10 cellular contexts compared by ENCODE assay signal in the genomic region with DNA sequence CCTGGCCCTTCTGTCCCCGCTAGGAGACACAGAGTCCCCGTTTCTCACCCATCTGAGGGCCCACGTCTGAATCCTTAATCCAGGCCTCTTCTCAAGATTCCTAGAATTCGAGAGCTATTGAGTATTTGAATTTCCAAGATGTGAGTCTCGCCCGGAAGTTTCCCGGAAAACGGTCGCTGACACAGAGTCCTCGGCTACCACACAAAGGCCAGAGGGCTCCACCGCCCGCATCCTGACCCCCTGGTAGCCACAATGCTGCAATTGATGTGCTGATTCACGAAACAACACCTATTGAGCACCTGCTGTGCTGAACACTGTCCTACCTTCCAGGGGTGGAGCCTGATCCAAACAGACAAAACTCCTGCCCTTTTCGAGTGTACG. TPM values are rescaled to one million over a fixed set of nuclear protein-coding genes. Genes with fewer than 3 reads are reported as not detected.
A peak's percentile ranks its signal among the peaks of the same experiment; 100 is the strongest.
DNase-seq lines count a peak whose midpoint lies in the region; TF ChIP-seq lines count a peak whose summit lies in the region.
"Had no signal": no experiment of that assay in that cellular context is flagged by ENCODE, and none has a peak within 500 bp of the region (broad histone marks: within the 10 kb centered on the region; RNA-seq: fewer than 3 reads in every experiment).

No MANE protein-coding gene starts in this region.

- intact Hi-C loops in cardiac septum (cut with DNase I) (no loop called here), colonic mucosa (cut with DNase I) (no loop called here), transverse colon (cut with DNase I; ENCODE audit: low total_unique reads) (no loop called here)

- no peak for TF ChIP-seq EP300 in transverse colon (IDR thresholded peaks at IDR 0.05; ENCODE audit: low read depth)

- peak overlapping the region; percentile 41 for H3K4me3 ChIP-seq in cardiac muscle cell
- H3K4me3 ChIP-seq in colonic mucosa, result peak overlapping the region; percentile 77
- peak overlapping the region; percentile 53 for H3K4me3 ChIP-seq in mononuclear cell (ENCODE audit: low read length)
- peak overlapping the region; percentile 38 to 68 (median 58) for H3K4me3 ChIP-seq in transverse colon
- H3K4me3 ChIP-seq: SJSA1 had no signal

- peaks cover 5% of the 10 kb centered on the region for H3K4me1 ChIP-seq in cardiac muscle cell (ENCODE audit: low read depth)
- no peaks in the 10 kb centered on the region for H3K4me1 ChIP-seq in colonic mucosa
- H3K4me1 ChIP-seq in mononuclear cell (ENCODE audit: insufficient read depth, low read length), result peaks cover 43% of the 10 kb centered on the region
- peaks cover 0 to 19% (median 15%) of the 10 kb centered on the region in 4 donors for H3K4me1 ChIP-seq in transverse colon
- H3K4me1 ChIP-seq: SJSA1 had no signal

- peak overlapping the region; percentile 65 to 83 for H3K9ac ChIP-seq in colonic mucosa (ENCODE audit: low read depth in 2 of 2, low read length in 2 of 2)

- no peak for TF ChIP-seq POLR2A in transverse colon (IDR thresholded peaks at IDR 0.05)

- H3K27me3 ChIP-seq in cardiac muscle cell, result peaks cover 67% of the 10 kb centered on the region
- no peaks in the 10 kb centered on the region for H3K27me3 ChIP-seq in colonic mucosa
- no peaks in the 10 kb centered on the region for H3K27me3 ChIP-seq in mononuclear cell (ENCODE audit: insufficient read depth, low read length)
- no peaks in the 10 kb centered on the region for H3K27me3 ChIP-seq in transverse colon

- H3K27ac ChIP-seq in cardiac muscle cell, result no peak overlapping the region
- peak overlapping the region; percentile 55 for H3K27ac ChIP-seq in colonic mucosa
- peak overlapping the region; percentile 68 to 78 (median 74) for H3K27ac ChIP-seq in transverse colon
- H3K27ac ChIP-seq: SJSA1 had no signal

- TF ChIP-seq CTCF in cardiac muscle cell (IDR thresholded peaks at IDR 0.05; ENCODE audit: low read depth, low read length), result no peak
- no peak for TF ChIP-seq CTCF in colonic mucosa (IDR thresholded peaks at IDR 0.05)
- TF ChIP-seq CTCF in transverse colon (IDR thresholded peaks at IDR 0.05), result no peak

- H3K36me3 ChIP-seq in cardiac muscle cell (no peaks in the 10 kb centered on the region), colonic mucosa (no peaks in the 10 kb centered on the region), transverse colon (no peaks in the 10 kb centered on the region)
- H3K36me3 ChIP-seq: SJSA1 had no signal

- in situ Hi-C loops in transverse colon (cut with MboI; ENCODE audit: low pct_ligation_motif_present in 1 of 4, low pct_unique_long_range_greater_than_20kb in 1 of 4, low sequenced_read_pairs in 3 of 4), result no loop called here

- 46 to 70% methylated on average over 2 to 15 of the region's 15 CpGs for WGBS in transverse colon (ENCODE audit: low coverage in 1 of 2), 2 donors

- DNase-seq in cardiac muscle cell (ENCODE audit: low read depth in 1 of 2, low spot score in 1 of 2) (no peak), cardiac septum (ENCODE audit: low spot score) (no peak), colonic mucosa (peak; percentile 30), transverse colon (peak; percentile 25), GM19238 (ENCODE audit: insufficient read length, low spot score) (no peak), OCI-M2 (lab: John Stamatoyannopoulos, UW; ENCODE audit: unreplicated experiment) (no peak), H4 (ENCODE audit: low spot score) (no peak)

- H3K9me3 ChIP-seq in cardiac muscle cell (ENCODE audit: low read depth), result no peaks in the 10 kb centered on the region
- H3K9me3 ChIP-seq in colonic mucosa, result no peaks in the 10 kb centered on the region
- H3K9me3 ChIP-seq in mononuclear cell (ENCODE audit: low read depth, low read length), result no peaks in the 10 kb centered on the region
- H3K9me3 ChIP-seq in transverse colon, result no peaks in the 10 kb centered on the region
- H3K9me3 ChIP-seq: SJSA1 had no signal

RNA-seq across cellular contexts. Expression of a gene that starts 0.7 kb away (rescaled TPM):
- total RNA-seq in cardiac muscle cell, result 0.46 and 2.9 TPM in 2 replicates
- polyA plus RNA-seq in cardiac muscle cell, result 1.3 and 3.1 TPM in 2 replicates
- 0.92 TPM for total RNA-seq in cardiac septum
- total RNA-seq in colonic mucosa, result 10 to 100 TPM; 43.8 to 51.4 TPM
- total RNA-seq in mononuclear cell, result 12.2 TPM
- total RNA-seq in transverse colon, result 10 to 100 TPM; 21.3 to 55.7 (median 44.6) TPM
- not detected in 2 replicates for total RNA-seq in H4 (2014; rRNA removed; shearing (Covaris generic))
- total RNA-seq: cerebellum, SJSA1 had no signal

RNA-seq across cellular contexts. Expression of a gene that starts 46.4 kb away (rescaled TPM):
- not detected in 2 replicates for total RNA-seq in cardiac muscle cell
- 0.32 TPM in 2 replicates for polyA plus RNA-seq in cardiac muscle cell
- not detected for total RNA-seq in cardiac septum
- not detected for total RNA-seq in colonic mucosa
- total RNA-seq in mononuclear cell, result not detected
- not detected for total RNA-seq in transverse colon
- total RNA-seq in H4 (2014; rRNA removed; shearing (Covaris generic)), result 0.17 and 0.41 TPM in 2 replicates
- total RNA-seq: cerebellum, SJSA1 had no signal

Comparison
In these comparisons a context has a peak if more than half of its experiments do, and no peak if none do; other contexts are left out.
1. DNase-seq: peak in colonic mucosa (single experiment) and transverse colon (single experiment); none in cardiac muscle cell (0 of 2), cardiac septum (single experiment), GM19238 (single experiment), OCI-M2 (single experiment) and H4 (single experiment).
2. Peak in every context shown above with its lines, with median percentiles within 50 percentile points of each other: H3K4me3 ChIP-seq.